In genomic region chr3:25683410-25683809, GRCh38 we compare ENCODE assay signal across 9 cellular contexts.
"Had no signal": no experiment of that assay in that cellular context is flagged by ENCODE, and none has a peak within 500 bp of the region (broad histone marks: within the 10 kb centered on the region; RNA-seq: fewer than 3 reads in every experiment).

No MANE protein-coding gene starts in this region.

- H3K4me2 ChIP-seq: KMS-11 had no signal

- H3K9ac ChIP-seq: GM23248, KMS-11 had no signal

- H3K27ac ChIP-seq: GM23248, HL-60, KMS-11 had no signal

- ATAC-seq: HepG2 had no signal

- H3K27ac Mint-ChIP-seq: H9 had no signal

- H3K4me3 ChIP-seq: GM23248 had no signal

- H2AFZ ChIP-seq: GM23248 had no signal

- H3K4me3 Mint-ChIP-seq: H9 had no signal

- DNase-seq: GM23248, GOT3, H9, HCEC 1CT, Karpas-422, KBM-7 had no signal

- H3K4me1 Mint-ChIP-seq: H9 had no signal
